ENCODE assay signal across 8 cellular contexts in genomic region chr21:25862596-25862995, GRCh38.
DNase-seq lines count a peak whose midpoint lies in the region; ATAC-seq and TF ChIP-seq lines count a peak whose summit lies in the region.

No MANE protein-coding gene starts in this region.

- POLR2A ChIA-PET in HEK293T (lab: Yijun Ruan, JAX): no interaction called here

- H3K4me3 ChIP-seq in cardiac muscle cell: no peak overlapping the region

- no peaks in the 10 kb centered on the region for H3K36me3 ChIP-seq in cardiac muscle cell

- peak; percentile 82 for TF ChIP-seq CTCF in cardiac muscle cell (IDR thresholded peaks at IDR 0.05; ENCODE audit: low read depth, low read length)

- CTCF ChIA-PET in HEK293T (lab: Yijun Ruan, JAX): no interaction called here

- DNase-seq in cardiac muscle cell (ENCODE audit: low read depth in 1 of 2, low spot score in 1 of 2) (peak in 1 of 2 donors; percentile 56), Right ventricle myocardium inferior (ENCODE audit: missing footprints) (no peak), HEK293T (ENCODE audit: extremely low spot score) (peak; percentile 45), RPMI7951 (ENCODE audit: low read depth) (peak; percentile 40), fibroblast of gingiva (ENCODE audit: low read depth) (peak; percentile 31), NCI-H2171 treated with DMSO at 0.1 percent for 48 hours (lab: John Stamatoyannopoulos, UW) (no peak)
- peak; percentile 13 for DNase-seq in stimulated activated naive CD8-positive, alpha-beta T cell treated with anti-CD3 and anti-CD28 coated beads, Interleukin-15, Interleukin-2, amounts not matched to agents 100 U/mL and 50 U/mL, for 24 hours

- ATAC-seq in Right ventricle myocardium inferior (no peak), GM21825 (IDR thresholded peaks at IDR 0.05; ENCODE audit: unreplicated experiment) (no peak)
- ATAC-seq in stimulated activated naive CD8-positive, alpha-beta T cell treated with anti-CD3 and anti-CD28 coated beads, Interleukin-15, Interleukin-2, amounts not matched to agents 100 U/mL and 50 U/mL, for 24 hours: no peak

- no peaks in the 10 kb centered on the region for H3K4me1 ChIP-seq in cardiac muscle cell (ENCODE audit: low read depth)

- H3K27ac ChIP-seq in cardiac muscle cell: no peak overlapping the region

- intact Hi-C loops in Right ventricle myocardium inferior (cut with DNase I): no loop called here

- H3K9me3 ChIP-seq in cardiac muscle cell (ENCODE audit: low read depth): no peaks in the 10 kb centered on the region

- no peaks in the 10 kb centered on the region for H3K27me3 ChIP-seq in cardiac muscle cell

TF ChIP-seq in HEK293T, 16 proteins besides CTCF, POLR2A, EP300 and RAD21:
- TF ChIP-seq ZNF384 (IDR thresholded peaks at IDR 0.05) (no peak), BHLHE40 (IDR thresholded peaks at IDR 0.05; ENCODE audit: borderline replicate concordance) (no peak), PKNOX1 (IDR thresholded peaks at IDR 0.05) (no peak), FOXA1 (IDR thresholded peaks at IDR 0.05) (no peak), NFRKB (IDR thresholded peaks at IDR 0.05) (no peak), CTBP1 (IDR thresholded peaks at IDR 0.05; ENCODE audit: borderline replicate concordance) (no peak), HDGF (IDR thresholded peaks at IDR 0.05; ENCODE audit: borderline replicate concordance) (no peak), SP1 (IDR thresholded peaks at IDR 0.05) (no peak), LEF1 (IDR thresholded peaks at IDR 0.05; ENCODE audit: borderline replicate concordance) (no peak), FOXM1 (IDR thresholded peaks at IDR 0.05; ENCODE audit: borderline replicate concordance) (no peak), ELF4 (IDR thresholded peaks at IDR 0.05) (no peak), L3MBTL2 (conservative IDR thresholded peaks at IDR 0.05) (no peak), TARDBP (IDR thresholded peaks at IDR 0.05) (no peak), ARNT (IDR thresholded peaks at IDR 0.05) (no peak)

Comparison
In these comparisons a context has a peak if more than half of its experiments do, and no peak if none do; other contexts are left out.
1. DNase-seq: peak in HEK293T (single experiment), RPMI7951 (single experiment), fibroblast of gingiva (single experiment) and stimulated activated naive CD8-positive, alpha-beta T cell treated with anti-CD3 and anti-CD28 coated beads, Interleukin-15, Interleukin-2, amounts not matched to agents 100 U/mL and 50 U/mL, for 24 hours (single experiment); none in Right ventricle myocardium inferior (single experiment) and NCI-H2171 treated with DMSO at 0.1 percent for 48 hours (single experiment).